ENCODE assay signal across 19 cellular contexts in the genomic region with DNA sequence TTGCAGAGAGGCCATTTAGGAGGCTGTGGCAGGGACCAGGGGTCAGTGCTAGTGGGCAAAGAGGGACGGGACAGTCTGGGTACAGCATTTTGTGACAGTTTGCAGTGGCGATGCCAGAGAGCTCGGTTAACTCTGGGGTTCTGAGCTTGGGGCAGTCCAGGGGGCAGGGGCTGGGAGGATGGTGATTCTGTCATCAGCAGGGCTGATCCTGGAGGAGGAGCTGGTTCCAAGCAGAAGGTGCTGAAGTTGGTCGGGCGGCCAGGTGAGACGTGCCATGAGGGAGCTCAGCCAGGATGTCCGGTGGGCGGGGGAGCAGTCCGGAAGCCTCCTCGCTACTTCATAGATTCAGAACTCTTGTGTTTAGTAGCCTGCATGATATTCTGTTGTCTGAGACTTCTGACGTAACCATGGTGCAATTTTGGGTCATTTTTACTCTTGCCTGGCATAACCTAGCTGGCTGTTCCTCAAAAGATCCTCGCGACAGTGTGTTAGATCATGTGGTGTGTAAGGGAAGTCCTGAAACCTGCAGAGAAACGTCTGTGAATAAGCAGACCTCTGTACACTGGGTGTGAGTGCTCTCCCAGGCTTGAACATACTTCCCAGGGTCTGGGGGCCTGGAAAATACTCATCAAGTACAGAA.
DNase-seq lines count a peak whose midpoint lies in the region; ATAC-seq, FAIRE-seq and TF ChIP-seq lines count a peak whose summit lies in the region.
"Had no signal": no experiment of that assay in that cellular context is flagged by ENCODE, and none has a peak within 500 bp of the region (broad histone marks: within the 10 kb centered on the region; RNA-seq: fewer than 3 reads in every experiment).

No MANE protein-coding gene starts in this region.

- DNase-seq in cardiac septum (ENCODE audit: low spot score) (peak; percentile 35), heart left ventricle (no peak), NOMO-1 treated with dmso at 0.1 percent for 144 hours (lab: John Stamatoyannopoulos, UW; ENCODE audit: unreplicated experiment) (peak; percentile 62), GM12878 (ENCODE audit: low read depth, low spot score) (no peak), pons (ENCODE audit: low spot score) (no peak)
- DNase-seq in stimulated activated naive CD8-positive, alpha-beta T cell treated with anti-CD3 and anti-CD28 coated beads, Interleukin-15, amount 100 ng/mL, for 72 hours, result no peak
- DNase-seq: activated CD8-positive, alpha-beta memory T cell treated with anti-CD3 and anti-CD28 coated beads for 24 hours; HCEC 1CT; head of caudate nucleus; immature natural killer cell; lower lobe of right lung; SK-N-SH had no signal

- ATAC-seq in heart left ventricle (no peak), GM12878 (no peak), HG03460 (IDR thresholded peaks at IDR 0.05; ENCODE audit: unreplicated experiment) (no peak), GM19455 (IDR thresholded peaks at IDR 0.05; ENCODE audit: unreplicated experiment) (no peak)
- peak; percentile 20 for ATAC-seq in stimulated activated naive CD8-positive, alpha-beta T cell treated with anti-CD3 and anti-CD28 coated beads, Interleukin-15, amount 100 ng/mL, for 72 hours
- ATAC-seq: lower lobe of right lung had no signal

- H3K4me3 ChIP-seq in heart left ventricle (no peak overlapping the region), GM12878 (no peak overlapping the region)
- H3K4me3 ChIP-seq: lower lobe of right lung, ovary, Peyer's patch, vagina had no signal

- H4K20me1 ChIP-seq in GM12878 (ENCODE audit: control insufficient read depth, insufficient read depth), result no peaks in the 10 kb centered on the region

- peak overlapping the region; percentile 15 to 89 for H3K27ac Mint-ChIP-seq in stimulated activated naive CD8-positive, alpha-beta T cell treated with anti-CD3 and anti-CD28 coated beads, Interleukin-15, amount 100 ng/mL, for 72 hours

- H3K27me3 Mint-ChIP-seq in stimulated activated naive CD8-positive, alpha-beta T cell treated with anti-CD3 and anti-CD28 coated beads, Interleukin-15, amount 100 ng/mL, for 72 hours, result no peaks in the 10 kb centered on the region

- SMC1A ChIA-PET in GM12878 (lab: Charles Lee; ENCODE audit: uncharacterized antibody, unreplicated experiment), result interaction anchor here (0.8 to 1.5 kb wide), 2 partner anchors 10 to 14 kb away, joined by 3 to 5 read pairs; no protein-coding TSS in a partner anchor

- H3K9ac ChIP-seq in GM12878 (ENCODE audit: control insufficient read depth, insufficient read depth, low read length), result no peak overlapping the region
- H3K9ac ChIP-seq: KMS-11, SK-N-SH had no signal

- H3K27ac ChIP-seq in heart left ventricle, result no peak overlapping the region
- H3K27ac ChIP-seq in GM12878 (ENCODE audit: control insufficient read depth, insufficient read depth), result no peak overlapping the region
- H3K27ac ChIP-seq: KMS-11, lower lobe of right lung, ovary, Peyer's patch, vagina had no signal

- no peak for TF ChIP-seq RAD21 in GM12878 (IDR thresholded peaks at IDR 0.05; ENCODE audit: insufficient read depth, low read depth, low read length)

- no peak for TF ChIP-seq CTCF in heart left ventricle (IDR thresholded peaks at IDR 0.05)
- no peak for TF ChIP-seq CTCF in GM12878 (IDR thresholded peaks at IDR 0.05 in 2 of 3, conservative IDR thresholded peaks at IDR 0.05 in 1 of 3; ENCODE audit: control insufficient read depth in 2 of 3, extremely low read depth in 1 of 3, insufficient read depth in 1 of 3, low read depth in 3 of 3, low read length in 3 of 3)

- no peak for TF ChIP-seq EP300 in GM12878 (IDR thresholded peaks at IDR 0.05; ENCODE audit: borderline replicate concordance in 1 of 2, control insufficient read depth in 1 of 2, low read depth in 2 of 2, low read length in 2 of 2)

- no peak for FAIRE-seq in GM12878 (lab: Jason Lieb, UNC)
- FAIRE-seq: TTC549 had no signal

- WGBS in heart left ventricle, 4 donors, result 86 to 92% (median 90%) methylated on average over 14 of the region's 14 CpGs
- WGBS in GM12878 (ENCODE audit: insufficient coverage, insufficient replicate concordance, low lambda C conversion rate, missing lambda C conversion rate), result 92% methylated on average over 14 of the region's 14 CpGs

- no peaks in the 10 kb centered on the region for H3K79me2 ChIP-seq in GM12878 (ENCODE audit: control insufficient read depth, insufficient read depth, low read length)

- peaks cover 29% of the 10 kb centered on the region for H3K4me1 Mint-ChIP-seq in stimulated activated naive CD8-positive, alpha-beta T cell treated with anti-CD3 and anti-CD28 coated beads, Interleukin-15, amount 100 ng/mL, for 72 hours

- BruUV-seq in GM12878 (replicated peaks; lab: Mats Ljungman, UMichigan), result TSS peak; percentile 4

- RAD21 ChIA-PET in GM12878 (lab: Charles Lee; ENCODE audit: unreplicated experiment), result interaction anchor here (2.0 kb wide), 1 partner anchor 10 kb away, joined by 4 read pairs; no protein-coding TSS in a partner anchor

- no peak overlapping the region for H2AFZ ChIP-seq in GM12878 (ENCODE audit: control insufficient read depth, low read depth, low read length)

- no peaks in the 10 kb centered on the region for H3K9me3 Mint-ChIP-seq in stimulated activated naive CD8-positive, alpha-beta T cell treated with anti-CD3 and anti-CD28 coated beads, Interleukin-15, amount 100 ng/mL, for 72 hours
- H3K9me3 Mint-ChIP-seq: immature natural killer cell had no signal

- POLR2A ChIA-PET in GM12878 (lab: Charles Lee), result interaction anchor here (1.2 kb wide), 2 partner anchors 9 to 54 kb away, joined by 3 to 5 read pairs; no protein-coding TSS in a partner anchor

- H3K4me1 ChIP-seq in heart left ventricle (no peaks in the 10 kb centered on the region), GM12878 (ENCODE audit: control insufficient read depth, insufficient read depth, low read length) (no peaks in the 10 kb centered on the region)
- H3K4me1 ChIP-seq: lower lobe of right lung, Peyer's patch, vagina had no signal

- H3K36me3 ChIP-seq in heart left ventricle (peaks cover 0 to 60% (median 39%) of the 10 kb centered on the region in 9 donors), GM12878 (ENCODE audit: control insufficient read depth in 2 of 2, insufficient read depth in 2 of 2, low read length in 1 of 2) (peaks cover 2 to 13% of the 10 kb centered on the region in 2 experiments)
- H3K36me3 ChIP-seq: ovary had no signal

- TF ChIP-seq POLR2A in heart left ventricle (IDR thresholded peaks at IDR 0.05), result no peak
- TF ChIP-seq POLR2A in GM12878 (IDR thresholded peaks at IDR 0.05; ENCODE audit: low read depth, low read length), result no peak

- in situ Hi-C loops in GM12878 (cut with MboI), result no loop called here

- H3K4me2 ChIP-seq in GM12878 (ENCODE audit: control insufficient read depth, insufficient read depth), result no peak overlapping the region
- H3K4me2 ChIP-seq: KMS-11, SK-N-SH had no signal

- H3K4me3 Mint-ChIP-seq in stimulated activated naive CD8-positive, alpha-beta T cell treated with anti-CD3 and anti-CD28 coated beads, Interleukin-15, amount 100 ng/mL, for 72 hours, result no peak overlapping the region
- H3K4me3 Mint-ChIP-seq: immature natural killer cell had no signal

- intact Hi-C loops in cardiac septum (cut with DNase I) (no loop called here), heart left ventricle (cut with DNase I) (no loop called here), GM12878 (cut with micrococcal nuclease; ENCODE audit: unreplicated experiment) (no loop called here)

- CTCF ChIA-PET in GM12878 (lab: Yijun Ruan, JAX), result interaction anchor here (1.3 to 1.4 kb wide), 2 partner anchors 10 to 95 kb away, joined by 3 to 4 read pairs; no protein-coding TSS in a partner anchor

- H3K27me3 ChIP-seq in heart left ventricle (no peaks in the 10 kb centered on the region), GM12878 (replicated peaks in 1 of 2; ENCODE audit: control insufficient read depth in 2 of 2, insufficient read depth in 2 of 2, low read length in 1 of 2) (no peaks in the 10 kb centered on the region)
- H3K27me3 ChIP-seq: ovary, Peyer's patch, vagina had no signal

- H3K9me3 ChIP-seq in heart left ventricle, result no peaks in the 10 kb centered on the region
- H3K9me3 ChIP-seq in GM12878 (replicated peaks; ENCODE audit: control insufficient read depth, insufficient read depth, low read length), result no peaks in the 10 kb centered on the region
- H3K9me3 ChIP-seq: lower lobe of right lung, ovary, Peyer's patch, SK-N-SH, vagina had no signal

TF ChIP-seq in GM12878, 131 proteins besides CTCF, POLR2A, EP300 and RAD21 (continues in another document):
- TF ChIP-seq JUND (IDR thresholded peaks at IDR 0.05; ENCODE audit: low read depth, low read length), result no peak
- TF ChIP-seq GABPA (IDR thresholded peaks at IDR 0.05; ENCODE audit: low read depth), result no peak
- TF ChIP-seq, protein P1, sequence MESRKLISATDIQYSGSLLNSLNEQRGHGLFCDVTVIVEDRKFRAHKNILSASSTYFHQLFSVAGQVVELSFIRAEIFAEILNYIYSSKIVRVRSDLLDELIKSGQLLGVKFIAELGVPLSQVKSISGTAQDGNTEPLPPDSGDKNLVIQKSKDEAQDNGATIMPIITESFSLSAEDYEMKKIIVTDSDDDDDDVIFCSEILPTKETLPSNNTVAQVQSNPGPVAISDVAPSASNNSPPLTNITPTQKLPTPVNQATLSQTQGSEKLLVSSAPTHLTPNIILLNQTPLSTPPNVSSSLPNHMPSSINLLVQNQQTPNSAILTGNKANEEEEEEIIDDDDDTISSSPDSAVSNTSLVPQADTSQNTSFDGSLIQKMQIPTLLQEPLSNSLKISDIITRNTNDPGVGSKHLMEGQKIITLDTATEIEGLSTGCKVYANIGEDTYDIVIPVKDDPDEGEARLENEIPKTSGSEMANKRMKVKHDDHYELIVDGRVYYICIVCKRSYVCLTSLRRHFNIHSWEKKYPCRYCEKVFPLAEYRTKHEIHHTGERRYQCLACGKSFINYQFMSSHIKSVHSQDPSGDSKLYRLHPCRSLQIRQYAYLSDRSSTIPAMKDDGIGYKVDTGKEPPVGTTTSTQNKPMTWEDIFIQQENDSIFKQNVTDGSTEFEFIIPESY (IDR thresholded peaks at IDR 0.05), result no peak
- TF ChIP-seq SPI1 (IDR thresholded peaks at IDR 0.05; ENCODE audit: borderline replicate concordance, insufficient read depth, low read depth, low read length), result no peak
- no peak for TF ChIP-seq SREBF1 (IDR thresholded peaks at IDR 0.05; ENCODE audit: low read length)
- TF ChIP-seq ZZZ3 (IDR thresholded peaks at IDR 0.05; ENCODE audit: control insufficient read depth, insufficient read length, low read depth), result no peak
- no peak for TF ChIP-seq POLR2AphosphoS2 (IDR thresholded peaks at IDR 0.05; ENCODE audit: low read depth, low read length)
- no peak for TF ChIP-seq HDAC2 (IDR thresholded peaks at IDR 0.05)
- TF ChIP-seq SREBF2 (IDR thresholded peaks at IDR 0.05; ENCODE audit: low read length), result no peak

Comparison
In these comparisons a context has a peak if more than half of its experiments do, and no peak if none do; other contexts are left out.
1. DNase-seq: peak in cardiac septum (single experiment) and NOMO-1 treated with dmso at 0.1 percent for 144 hours (single experiment); none in heart left ventricle (0 of 5), GM12878 (single experiment), stimulated activated naive CD8-positive, alpha-beta T cell treated with anti-CD3 and anti-CD28 coated beads, Interleukin-15, amount 100 ng/mL, for 72 hours (0 of 2) and pons (single experiment).